Comparison of ENCODE assay signal across 15 cellular contexts in genomic region chr7:98978672-98979071, GRCh38.
A peak's percentile ranks its signal among the peaks of the same experiment; 100 is the strongest.
DNase-seq lines count a peak whose midpoint lies in the region; ATAC-seq and TF ChIP-seq lines count a peak whose summit lies in the region.
"Had no signal": no experiment of that assay in that cellular context is flagged by ENCODE, and none has a peak within 500 bp of the region (broad histone marks: within the 10 kb centered on the region; RNA-seq: fewer than 3 reads in every experiment).

No MANE protein-coding gene starts in this region.

- intact Hi-C loops in spleen (cut with DNase I; ENCODE audit: low total_unique reads) = no loop called here

- H3K27me3 ChIP-seq in spleen (replicated peaks in 1 of 7) = no peaks in the 10 kb centered on the region
- H3K27me3 ChIP-seq: BLaER1 treated with 17β-estradiol and CSF1 and Interleukin-3, amounts not matched to agents 10 nM and 100 nM had no signal

- no peak for ATAC-seq in left lobe of liver
- no peak for ATAC-seq in HG02973 (IDR thresholded peaks at IDR 0.05; ENCODE audit: unreplicated experiment)
- ATAC-seq: HCT116 had no signal

- H3K4me3 ChIP-seq in spleen = no peak overlapping the region
- H3K4me3 ChIP-seq: BLaER1 treated with 17β-estradiol and CSF1 and Interleukin-3, amounts not matched to agents 10 nM and 100 nM; GM23248 had no signal

- H3K27ac ChIP-seq in spleen = no peak overlapping the region
- H3K27ac ChIP-seq: BLaER1 treated with 17β-estradiol and CSF1 and Interleukin-3, amounts not matched to agents 10 nM and 100 nM; GM23248 had no signal

- H3K36me3 ChIP-seq in spleen = peaks cover 26 to 100% (median 100%) of the 10 kb centered on the region in 6 donors

- H3K4me1 ChIP-seq in spleen = no peaks in the 10 kb centered on the region
- H3K4me1 ChIP-seq: BLaER1 treated with 17β-estradiol and CSF1 and Interleukin-3, amounts not matched to agents 10 nM and 100 nM had no signal

- 88 to 98% (median 94%) methylated on average over 9 of the region's 9 CpGs for WGBS in spleen, 5 donors

- no peak for TF ChIP-seq POLR2A in spleen (IDR thresholded peaks at IDR 0.05)

- H3K9me3 ChIP-seq in spleen = no peaks in the 10 kb centered on the region
- H3K9me3 ChIP-seq: BLaER1 treated with 17β-estradiol and CSF1 and Interleukin-3, amounts not matched to agents 10 nM and 100 nM had no signal

- no peak for TF ChIP-seq CTCF in spleen (IDR thresholded peaks at IDR 0.05 in 8 of 11, conservative IDR thresholded peaks at IDR 0.05 in 3 of 11)

- DNase-seq in activated effector memory CD4-positive, alpha-beta T cell treated with anti-CD3 and anti-CD28 coated beads, Interleukin-2, amount 50 U/mL, for 16 hours = peak; percentile 30
- DNase-seq in activated effector memory CD4-positive, alpha-beta T cell treated with Interleukin-2 at 50 U/mL for 16 hours = no peak
- DNase-seq in left lobe of liver (ENCODE audit: low spot score) (peak; percentile 41), spleen (peak; percentile 65), HPDE6-E6E7 (ENCODE audit: extremely low spot score) (no peak), NCI-H1694 treated with DMSO at 0.1 percent for 48 hours (lab: John Stamatoyannopoulos, UW) (no peak)
- DNase-seq: ACHN; Calu3; CD4-positive, alpha-beta T cell; DMS 273 treated with DMSO at 0.1 percent for 48 hours; GM23248; IMR-90 had no signal

Comparison
In these comparisons a context has a peak if more than half of its experiments do, and no peak if none do; other contexts are left out.
1. DNase-seq: peak in activated effector memory CD4-positive, alpha-beta T cell treated with anti-CD3 and anti-CD28 coated beads, Interleukin-2, amount 50 U/mL, for 16 hours (single experiment), left lobe of liver (single experiment) and spleen (single experiment); none in activated effector memory CD4-positive, alpha-beta T cell treated with Interleukin-2 at 50 U/mL for 16 hours (single experiment), HPDE6-E6E7 (single experiment) and NCI-H1694 treated with DMSO at 0.1 percent for 48 hours (single experiment).